In the genomic region with DNA sequence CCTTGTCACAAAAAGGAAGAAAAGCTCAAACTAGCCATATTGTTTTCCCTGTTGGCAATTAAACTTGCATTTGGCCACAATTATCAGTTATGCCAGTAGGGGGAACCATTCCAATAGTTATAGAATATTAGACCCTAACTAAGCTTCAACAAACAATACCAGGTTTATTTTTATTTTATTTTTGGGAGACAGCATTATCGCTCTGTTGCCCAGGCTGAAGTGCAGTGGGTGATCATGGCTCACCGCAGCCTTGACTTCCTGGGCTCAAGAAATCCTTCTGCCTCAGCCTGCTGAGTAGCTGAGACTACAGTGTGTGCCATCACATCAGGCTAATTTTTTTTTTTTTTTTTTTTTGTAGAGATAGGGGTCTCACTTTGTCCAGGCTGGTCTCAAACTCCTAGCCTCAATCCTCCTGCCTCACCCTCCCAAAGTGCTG, we compare ENCODE assay signal across 8 cellular contexts.
DNase-seq lines count a peak whose midpoint lies in the region; ATAC-seq, FAIRE-seq and TF ChIP-seq lines count a peak whose summit lies in the region.

No MANE protein-coding gene starts in this region.

- TF ChIP-seq POLR2A in HCT116 (IDR thresholded peaks at IDR 0.05; ENCODE audit: borderline replicate concordance, extremely low read depth, insufficient read depth, insufficient read length), result no peak
- TF ChIP-seq POLR2A in suprapubic skin (IDR thresholded peaks at IDR 0.05), result no peak

- H3K27ac ChIP-seq in HCT116 (ENCODE audit: low read depth, low read length) (no peak overlapping the region), astrocyte (ENCODE audit: low read depth, low read length) (no peak overlapping the region), suprapubic skin (no peak overlapping the region)

- H3K4me3 ChIP-seq in HCT116 (replicated peaks in 1 of 2; ENCODE audit: low read depth in 1 of 2, low read length in 2 of 2), result no peak overlapping the region
- H3K4me3 ChIP-seq in astrocyte (ENCODE audit: insufficient read depth, low read depth, low read length), result no peak overlapping the region
- no peak overlapping the region for H3K4me3 ChIP-seq in suprapubic skin

- H3K9me3 ChIP-seq in HCT116 (ENCODE audit: control insufficient read depth in 1 of 2, insufficient read depth in 1 of 2, low read depth in 1 of 2, low read length in 2 of 2) (no peaks in the 10 kb centered on the region), astrocyte (ENCODE audit: insufficient read depth, low read depth, low read length) (no peaks in the 10 kb centered on the region), suprapubic skin (no peaks in the 10 kb centered on the region)

- H3K36me3 Mint-ChIP-seq in activated naive CD4-positive, alpha-beta T cell treated with anti-CD3 and anti-CD28 coated beads, Interleukin-2, amount 50 U/mL, for 72 hours, result no peaks in the 10 kb centered on the region
- no peaks in the 10 kb centered on the region for H3K36me3 Mint-ChIP-seq in astrocyte (ENCODE audit: low read depth, unreplicated experiment)

- no peak for FAIRE-seq in astrocyte (lab: Jason Lieb, UNC)

- H3K4me1 Mint-ChIP-seq in astrocyte (ENCODE audit: low read depth, unreplicated experiment), result peaks cover 11% of the 10 kb centered on the region

- H3K9ac ChIP-seq in HCT116 (ENCODE audit: low read length), result no peak overlapping the region
- peak overlapping the region; percentile 15 for H3K9ac ChIP-seq in astrocyte (ENCODE audit: low read length)

- H3K9me2 ChIP-seq in HCT116 (ENCODE audit: insufficient read depth), result no peaks in the 10 kb centered on the region

- POLR2A ChIA-PET in HCT116 (lab: Charles Lee), result interaction anchor here (0.5 to 1.4 kb wide), 2 partner anchors 259 to 460 kb away, joined by 3 to 6 read pairs; no protein-coding TSS in a partner anchor

- BruUV-seq in HCT116 (replicated peaks; lab: Mats Ljungman, UMichigan), result no TSS peak

- peak; percentile 77 for TF ChIP-seq RAD21 in HCT116 (IDR thresholded peaks at IDR 0.05; ENCODE audit: low read depth)

- no peak overlapping the region for H2AFZ ChIP-seq in HCT116 (ENCODE audit: low read depth, low read length, poor library complexity, severe bottlenecking)
- no peak overlapping the region for H2AFZ ChIP-seq in astrocyte (ENCODE audit: low read depth, low read length)

- no peaks in the 10 kb centered on the region for H3K27me3 Mint-ChIP-seq in astrocyte (ENCODE audit: low read depth, unreplicated experiment)

- H3K79me2 ChIP-seq in HCT116 (ENCODE audit: insufficient read depth, low read length) (no peaks in the 10 kb centered on the region), astrocyte (ENCODE audit: insufficient read depth, low read length) (no peaks in the 10 kb centered on the region)

- no peaks in the 10 kb centered on the region for H3K9me3 Mint-ChIP-seq in activated naive CD4-positive, alpha-beta T cell treated with anti-CD3 and anti-CD28 coated beads, Interleukin-2, amount 50 U/mL, for 72 hours
- H3K9me3 Mint-ChIP-seq in astrocyte (ENCODE audit: unreplicated experiment), result no peaks in the 10 kb centered on the region

- H3K4me2 ChIP-seq in HCT116 (ENCODE audit: low read length) (no peak overlapping the region), astrocyte (ENCODE audit: low read length) (no peak overlapping the region)

- no peak overlapping the region for H3K4me3 Mint-ChIP-seq in astrocyte (ENCODE audit: unreplicated experiment)

- intact Hi-C loops in HCT116 (cut with micrococcal nuclease), result loop anchor here (1.0 to 10.0 kb wide), 4 partner anchors 237 to 560 kb away; a partner anchor contains a TSS

- 36% methylated on average over 2 of the region's 2 CpGs for WGBS in suprapubic skin

- CTCF ChIA-PET in HCT116 (lab: Charles Lee), result interaction anchor here (0.7 to 2.6 kb wide), 21 partner anchors 8 to 585 kb away, joined by 3 to 26 read pairs (median 5); a partner anchor contains a TSS

- peak in 1 of 2 donors; percentile 54 for DNase-seq in activated naive CD4-positive, alpha-beta T cell treated with anti-CD3 and anti-CD28 coated beads, Interleukin-2, amount 50 U/mL, for 72 hours (ENCODE audit: low spot score in 2 of 2)
- no peak for DNase-seq in activated naive CD4-positive, alpha-beta T cell treated with anti-CD3 and anti-CD28 coated beads, Interleukin-2, amount 50 U/mL, for 16 hours
- DNase-seq in HCT116 (ENCODE audit: low read depth, low spot score) (peak; percentile 36), NCI-H446 treated with DMSO at 0.1 percent for 48 hours (lab: John Stamatoyannopoulos, UW) (peak; percentile 27), astrocyte (ENCODE audit: low read depth) (peak; percentile 15), iris pigment epithelial cell (ENCODE audit: low read depth) (peak; percentile 53), suprapubic skin (ENCODE audit: low spot score in 2 of 2) (no peak)

- no peak for TF ChIP-seq EP300 in suprapubic skin (IDR thresholded peaks at IDR 0.05)

- TF ChIP-seq CTCF in HCT116 (IDR thresholded peaks at IDR 0.05 in 2 of 3, conservative IDR thresholded peaks at IDR 0.05 in 1 of 3; ENCODE audit: borderline replicate concordance in 1 of 3, insufficient read depth in 1 of 3, low read depth in 2 of 3, low read length in 2 of 3) (peak; percentile 58 to 81 (median 81)), astrocyte (IDR thresholded peaks at IDR 0.05; ENCODE audit: insufficient read depth, low read depth, low read length) (peak; percentile 77), suprapubic skin (IDR thresholded peaks at IDR 0.05) (peak; percentile 54)

- H3K36me3 ChIP-seq in HCT116 (ENCODE audit: control insufficient read depth in 1 of 2, insufficient read depth in 2 of 2, low read length in 2 of 2) (no peaks in the 10 kb centered on the region), astrocyte (ENCODE audit: insufficient read depth, low read length) (no peaks in the 10 kb centered on the region), suprapubic skin (peaks cover 18% of the 10 kb centered on the region)

- RAD21 ChIA-PET in HCT116 (lab: Charles Lee; ENCODE audit: low non-redundant PET in 1 of 2, low total read pairs in 2 of 2, uncharacterized antibody in 2 of 2, unreplicated experiment in 2 of 2), result interaction anchor here (0.6 to 1.1 kb wide), 5 partner anchors 25 to 353 kb away, joined by 4 to 5 read pairs (median 5); a partner anchor contains a TSS

- peak; percentile 45 to 55 for ATAC-seq in activated naive CD4-positive, alpha-beta T cell treated with anti-CD3 and anti-CD28 coated beads, Interleukin-2, amount 50 U/mL, for 72 hours
- ATAC-seq in HCT116 (peak; percentile 72), GM21390 (IDR thresholded peaks at IDR 0.05; ENCODE audit: unreplicated experiment) (no peak)

- H3K4me1 ChIP-seq in HCT116 (ENCODE audit: control insufficient read depth in 1 of 2, insufficient read depth in 2 of 2, low read length in 2 of 2) (no peaks in the 10 kb centered on the region; a peak in 1 of 4 replicates), astrocyte (ENCODE audit: insufficient read depth, low read length) (no peaks in the 10 kb centered on the region), suprapubic skin (peaks cover 10% of the 10 kb centered on the region)

- H3K27me3 ChIP-seq in HCT116 (ENCODE audit: insufficient read depth, low read length), result no peaks in the 10 kb centered on the region
- no peaks in the 10 kb centered on the region for H3K27me3 ChIP-seq in astrocyte (ENCODE audit: insufficient read depth, low read length)
- H3K27me3 ChIP-seq in suprapubic skin, result no peaks in the 10 kb centered on the region

- H3K27ac Mint-ChIP-seq in activated naive CD4-positive, alpha-beta T cell treated with anti-CD3 and anti-CD28 coated beads, Interleukin-2, amount 50 U/mL, for 72 hours, result peak overlapping the region in 1 of 2 donors; percentile 9
- H3K27ac Mint-ChIP-seq in astrocyte (ENCODE audit: unreplicated experiment), result peak overlapping the region; percentile 58

- H4K20me1 ChIP-seq in HCT116 (ENCODE audit: insufficient read depth) (no peaks in the 10 kb centered on the region), astrocyte (ENCODE audit: insufficient read depth, low read length) (no peaks in the 10 kb centered on the region)

TF ChIP-seq in HCT116, 20 proteins besides CTCF, POLR2A, EP300 and RAD21 (continues in another document):
- TF ChIP-seq JUND (IDR thresholded peaks at IDR 0.05), result no peak
- no peak for TF ChIP-seq ZNF274 (IDR thresholded peaks at IDR 0.05; ENCODE audit: low read depth, low read length)
- no peak for TF ChIP-seq ELF1 (IDR thresholded peaks at IDR 0.05; ENCODE audit: borderline replicate concordance, low read depth)
- no peak for TF ChIP-seq SP1 (IDR thresholded peaks at IDR 0.05; ENCODE audit: low read depth)
- TF ChIP-seq, protein P1, sequence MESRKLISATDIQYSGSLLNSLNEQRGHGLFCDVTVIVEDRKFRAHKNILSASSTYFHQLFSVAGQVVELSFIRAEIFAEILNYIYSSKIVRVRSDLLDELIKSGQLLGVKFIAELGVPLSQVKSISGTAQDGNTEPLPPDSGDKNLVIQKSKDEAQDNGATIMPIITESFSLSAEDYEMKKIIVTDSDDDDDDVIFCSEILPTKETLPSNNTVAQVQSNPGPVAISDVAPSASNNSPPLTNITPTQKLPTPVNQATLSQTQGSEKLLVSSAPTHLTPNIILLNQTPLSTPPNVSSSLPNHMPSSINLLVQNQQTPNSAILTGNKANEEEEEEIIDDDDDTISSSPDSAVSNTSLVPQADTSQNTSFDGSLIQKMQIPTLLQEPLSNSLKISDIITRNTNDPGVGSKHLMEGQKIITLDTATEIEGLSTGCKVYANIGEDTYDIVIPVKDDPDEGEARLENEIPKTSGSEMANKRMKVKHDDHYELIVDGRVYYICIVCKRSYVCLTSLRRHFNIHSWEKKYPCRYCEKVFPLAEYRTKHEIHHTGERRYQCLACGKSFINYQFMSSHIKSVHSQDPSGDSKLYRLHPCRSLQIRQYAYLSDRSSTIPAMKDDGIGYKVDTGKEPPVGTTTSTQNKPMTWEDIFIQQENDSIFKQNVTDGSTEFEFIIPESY (IDR thresholded peaks at IDR 0.05; ENCODE audit: extremely low read depth, insufficient replicate concordance, low read length), result no peak

Comparison
In these comparisons a context has a peak if more than half of its experiments do, and no peak if none do; other contexts are left out.
1. DNase-seq: peak in HCT116 (single experiment), NCI-H446 treated with DMSO at 0.1 percent for 48 hours (single experiment), astrocyte (single experiment) and iris pigment epithelial cell (single experiment); none in activated naive CD4-positive, alpha-beta T cell treated with anti-CD3 and anti-CD28 coated beads, Interleukin-2, amount 50 U/mL, for 16 hours (single experiment) and suprapubic skin (0 of 2).
2. Peak in every context shown above with its lines, with median percentiles within 50 percentile points of each other: CTCF ChIP-seq.